ENCODE assay signal across 10 cellular contexts in genomic region chr6:40907198-40907701, GRCh38.
A peak's percentile ranks its signal among the peaks of the same experiment; 100 is the strongest.
DNase-seq lines count a peak whose midpoint lies in the region; ATAC-seq and TF ChIP-seq lines count a peak whose summit lies in the region.
"Had no signal": no experiment of that assay in that cellular context is flagged by ENCODE, and none has a peak within 500 bp of the region (broad histone marks: within the 10 kb centered on the region; RNA-seq: fewer than 3 reads in every experiment).

No MANE protein-coding gene starts in this region.

- H3K27ac ChIP-seq in Panc1 (ENCODE audit: low read length), result peak overlapping the region; percentile 85
- H3K27ac ChIP-seq in naive thymus-derived CD4-positive, alpha-beta T cell (ENCODE audit: low read depth, low read length), result no peak overlapping the region

- POLR2A ChIA-PET in Panc1 (lab: Charles Lee), result interaction anchor here (0.6 kb wide), 1 partner anchor 165 kb away, joined by 3 read pairs; the partner anchor contains the start of gene NFYA
- POLR2A ChIA-PET in naive thymus-derived CD4-positive, alpha-beta T cell (lab: Charles Lee), result no interaction called here

- peaks cover 33% of the 10 kb centered on the region for H3K4me1 ChIP-seq in Panc1 (ENCODE audit: control insufficient read depth, insufficient read depth, low read length)
- no peaks in the 10 kb centered on the region for H3K4me1 ChIP-seq in naive thymus-derived CD4-positive, alpha-beta T cell (ENCODE audit: control insufficient read depth in 2 of 2, insufficient read depth in 2 of 2, low read length in 2 of 2)

- DNase-seq in AG08395 (ENCODE audit: low spot score) (peak; percentile 69), LNCaP clone FGC (ENCODE audit: low read depth) (peak; percentile 72), Panc1 (ENCODE audit: low read depth, low spot score) (peak; percentile 65), glutamatergic neuron (no peak), SK-N-DZ (ENCODE audit: low spot score) (no peak)
- no peak for DNase-seq in naive thymus-derived CD4-positive, alpha-beta T cell
- no peak for DNase-seq in activated effector memory CD4-positive, alpha-beta T cell treated with anti-CD3 and anti-CD28 coated beads, Interleukin-2, amount 50 U/mL, for 16 hours
- DNase-seq: CD4-positive, alpha-beta T cell had no signal

- H3K27ac Mint-ChIP-seq in glutamatergic neuron (ENCODE audit: unreplicated experiment), result peak overlapping the region; percentile 36
- no peak overlapping the region for H3K27ac Mint-ChIP-seq in stimulated activated memory B cell treated with anti-CD40 and anti-IgM and Interleukin-4, amounts not matched to agents 10 μg/mL and 1 μg/mL and 100 μg/mL, for 72 hours
- no peak overlapping the region for H3K27ac Mint-ChIP-seq in naive thymus-derived CD4-positive, alpha-beta T cell
- H3K27ac Mint-ChIP-seq: CD4-positive, alpha-beta T cell had no signal

- H3K4me3 Mint-ChIP-seq in glutamatergic neuron (ENCODE audit: unreplicated experiment), result no peak overlapping the region
- no peak overlapping the region for H3K4me3 Mint-ChIP-seq in stimulated activated memory B cell treated with anti-CD40 and anti-IgM and Interleukin-4, amounts not matched to agents 10 μg/mL and 1 μg/mL and 100 μg/mL, for 72 hours
- H3K4me3 Mint-ChIP-seq in naive thymus-derived CD4-positive, alpha-beta T cell, result no peak overlapping the region
- H3K4me3 Mint-ChIP-seq: CD4-positive, alpha-beta T cell; central memory CD8-positive, alpha-beta T cell had no signal

- H3K9me3 ChIP-seq in Panc1 (ENCODE audit: control insufficient read depth, insufficient read depth, low read depth, low read length), result no peaks in the 10 kb centered on the region
- H3K9me3 ChIP-seq in naive thymus-derived CD4-positive, alpha-beta T cell (ENCODE audit: control insufficient read depth in 2 of 3, low read length in 3 of 3), result no peaks in the 10 kb centered on the region

- CTCF ChIA-PET in Panc1 (lab: Charles Lee), result no interaction called here
- CTCF ChIA-PET in naive thymus-derived CD4-positive, alpha-beta T cell (lab: Charles Lee), result no interaction called here

- H3K36me3 Mint-ChIP-seq in glutamatergic neuron (ENCODE audit: unreplicated experiment), result no peaks in the 10 kb centered on the region
- no peaks in the 10 kb centered on the region for H3K36me3 Mint-ChIP-seq in stimulated activated memory B cell treated with anti-CD40 and anti-IgM and Interleukin-4, amounts not matched to agents 10 μg/mL and 1 μg/mL and 100 μg/mL, for 72 hours
- no peaks in the 10 kb centered on the region for H3K36me3 Mint-ChIP-seq in naive thymus-derived CD4-positive, alpha-beta T cell

- H3K36me3 ChIP-seq in Panc1 (ENCODE audit: control insufficient read depth, insufficient read depth, low read length), result no peaks in the 10 kb centered on the region
- no peaks in the 10 kb centered on the region for H3K36me3 ChIP-seq in naive thymus-derived CD4-positive, alpha-beta T cell (ENCODE audit: control insufficient read depth in 2 of 3, insufficient read depth in 3 of 3, low read length in 3 of 3)

- peak; percentile 91 for ATAC-seq in Panc1
- ATAC-seq in stimulated activated memory B cell treated with anti-CD40 and anti-IgM and Interleukin-4, amounts not matched to agents 10 μg/mL and 1 μg/mL and 100 μg/mL, for 72 hours, result no peak
- ATAC-seq in naive thymus-derived CD4-positive, alpha-beta T cell, result no peak

- in situ Hi-C loops in Panc1 (cut with HindIII; ENCODE audit: low pct_unique_long_range_greater_than_20kb, low sequenced_read_pairs), result no loop called here

- no peaks in the 10 kb centered on the region for H3K9me3 Mint-ChIP-seq in glutamatergic neuron (ENCODE audit: unreplicated experiment)
- H3K9me3 Mint-ChIP-seq in stimulated activated memory B cell treated with anti-CD40 and anti-IgM and Interleukin-4, amounts not matched to agents 10 μg/mL and 1 μg/mL and 100 μg/mL, for 72 hours, result no peaks in the 10 kb centered on the region
- peaks cover 0 to 4% (median 0%) of the 10 kb centered on the region in 11 donors for H3K9me3 Mint-ChIP-seq in naive thymus-derived CD4-positive, alpha-beta T cell
- H3K9me3 Mint-ChIP-seq: CD4-positive, alpha-beta T cell; central memory CD8-positive, alpha-beta T cell had no signal

- no peaks in the 10 kb centered on the region for H3K27me3 ChIP-seq in Panc1 (ENCODE audit: control insufficient read depth, insufficient read depth, low read length)
- no peaks in the 10 kb centered on the region for H3K27me3 ChIP-seq in naive thymus-derived CD4-positive, alpha-beta T cell (ENCODE audit: control insufficient read depth in 2 of 2, insufficient read depth in 2 of 2, low read length in 2 of 2)

- intact Hi-C loops in Panc1 (cut with micrococcal nuclease; ENCODE audit: unreplicated experiment), result loop anchor here (5.0 kb wide), 1 partner anchor 100 kb away; no protein-coding TSS in a partner anchor
- intact Hi-C loops in naive thymus-derived CD4-positive, alpha-beta T cell (cut with micrococcal nuclease), result no loop called here

- no peaks in the 10 kb centered on the region for H3K4me1 Mint-ChIP-seq in glutamatergic neuron (ENCODE audit: low read depth, unreplicated experiment)
- H3K4me1 Mint-ChIP-seq in stimulated activated memory B cell treated with anti-CD40 and anti-IgM and Interleukin-4, amounts not matched to agents 10 μg/mL and 1 μg/mL and 100 μg/mL, for 72 hours, result no peaks in the 10 kb centered on the region
- peaks cover 0 to 2% (median 0%) of the 10 kb centered on the region in 7 donors for H3K4me1 Mint-ChIP-seq in naive thymus-derived CD4-positive, alpha-beta T cell
- H3K4me1 Mint-ChIP-seq: central memory CD8-positive, alpha-beta T cell had no signal

- H3K4me3 ChIP-seq in LNCaP clone FGC (ENCODE audit: low read depth, low read length) (no peak overlapping the region), Panc1 (ENCODE audit: low read depth in 2 of 2, low read length in 2 of 2) (no peak overlapping the region)
- H3K4me3 ChIP-seq in naive thymus-derived CD4-positive, alpha-beta T cell (ENCODE audit: low read length), result no peak overlapping the region

- TF ChIP-seq CTCF in LNCaP clone FGC (IDR thresholded peaks at IDR 0.05; ENCODE audit: control insufficient read depth, extremely low read depth, insufficient read depth), result no peak
- no peak for TF ChIP-seq CTCF in Panc1 (IDR thresholded peaks at IDR 0.05)
- TF ChIP-seq CTCF in glutamatergic neuron (IDR thresholded peaks at IDR 0.05; ENCODE audit: partially characterized antibody, unreplicated experiment), result no peak

- H3K27me3 Mint-ChIP-seq in glutamatergic neuron (ENCODE audit: unreplicated experiment), result peaks cover 3% of the 10 kb centered on the region
- H3K27me3 Mint-ChIP-seq in stimulated activated memory B cell treated with anti-CD40 and anti-IgM and Interleukin-4, amounts not matched to agents 10 μg/mL and 1 μg/mL and 100 μg/mL, for 72 hours, result peaks cover 11% of the 10 kb centered on the region
- peaks cover 4 to 28% (median 13%) of the 10 kb centered on the region in 5 donors for H3K27me3 Mint-ChIP-seq in naive thymus-derived CD4-positive, alpha-beta T cell

- no TSS peak for BruUV-seq in Panc1 (replicated peaks; lab: Mats Ljungman, UMichigan)

Comparison
In these comparisons a context has a peak if more than half of its experiments do, and no peak if none do; other contexts are left out.
1. DNase-seq: peak in AG08395 (single experiment), LNCaP clone FGC (single experiment) and Panc1 (single experiment); none in glutamatergic neuron (single experiment), SK-N-DZ (single experiment), naive thymus-derived CD4-positive, alpha-beta T cell (0 of 9) and activated effector memory CD4-positive, alpha-beta T cell treated with anti-CD3 and anti-CD28 coated beads, Interleukin-2, amount 50 U/mL, for 16 hours (single experiment).